In the genomic region with DNA sequence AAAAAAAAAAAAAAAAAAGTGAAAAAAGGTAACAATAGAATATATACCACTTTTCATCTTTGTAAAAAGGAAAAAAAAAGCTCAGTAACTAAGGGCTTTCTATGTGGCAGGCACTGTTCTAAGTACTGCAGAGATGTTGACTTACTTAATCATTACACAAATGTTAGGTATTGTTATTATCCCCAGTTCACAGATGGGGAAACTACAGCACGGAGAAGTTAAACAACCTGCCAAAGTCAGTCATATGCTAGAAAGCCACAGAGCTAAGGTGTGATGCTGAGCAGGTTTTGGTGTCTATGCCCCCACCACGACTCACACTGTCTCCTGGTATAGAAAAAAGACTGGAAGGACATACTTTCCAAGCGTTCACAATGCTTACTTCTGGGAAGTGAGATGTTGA, we compare ENCODE assay signal across 16 cellular contexts. TPM values are rescaled to one million over a fixed set of nuclear protein-coding genes. Genes with fewer than 3 reads are reported as not detected.
DNase-seq lines count a peak whose midpoint lies in the region; ATAC-seq, FAIRE-seq and TF ChIP-seq lines count a peak whose summit lies in the region.
"Had no signal": no experiment of that assay in that cellular context is flagged by ENCODE, and none has a peak within 500 bp of the region (broad histone marks: within the 10 kb centered on the region; RNA-seq: fewer than 3 reads in every experiment).

No MANE protein-coding gene starts in this region.

- TF ChIP-seq EP300 in HepG2 (IDR thresholded peaks at IDR 0.05; ENCODE audit: low read depth in 2 of 2, low read length in 2 of 2): no peak
- no peak for TF ChIP-seq EP300 in HepG2 (CRISPR knock-in tag; IDR thresholded peaks at IDR 0.05; ENCODE audit: borderline replicate concordance)

- FAIRE-seq in HepG2 (lab: Jason Lieb, UNC): no peak
- FAIRE-seq: HTR-8/SVneo had no signal

- no peaks in the 10 kb centered on the region for H3K36me3 ChIP-seq in HepG2 (replicated peaks in 1 of 2; ENCODE audit: control insufficient read depth in 1 of 2, insufficient read depth in 2 of 2, low read length in 2 of 2)
- H3K36me3 ChIP-seq in right lobe of liver: no peaks in the 10 kb centered on the region
- no peaks in the 10 kb centered on the region for H3K36me3 ChIP-seq in Panc1 (ENCODE audit: control insufficient read depth, insufficient read depth, low read length)
- H3K36me3 ChIP-seq: SJSA1 had no signal

- in situ Hi-C loops in HepG2 (cut with HindIII; ENCODE audit: extremely low pct_ligation_motif_present, low pct_unique_long_range_greater_than_20kb) (no loop called here), Panc1 (cut with HindIII; ENCODE audit: low pct_unique_long_range_greater_than_20kb, low sequenced_read_pairs) (no loop called here)

- ATAC-seq in HepG2 (peak; percentile 50; the same call in 2 of the 3 replicates), right lobe of liver (no peak), Panc1 (no peak), GM18867 (IDR thresholded peaks at IDR 0.05; ENCODE audit: unreplicated experiment) (no peak), HG03175 (IDR thresholded peaks at IDR 0.05; ENCODE audit: unreplicated experiment) (no peak)

- CTCF ChIA-PET in HepG2 (lab: Yijun Ruan, JAX; ENCODE audit: low intra/inter-chr PET ratio, low total read pairs): no interaction called here
- CTCF ChIA-PET in Panc1 (lab: Charles Lee): interaction anchor here (0.6 to 0.7 kb wide), 2 partner anchors 43 to 197 kb away, joined by 3 to 11 read pairs; no protein-coding TSS in a partner anchor

- POLR2A ChIA-PET in HepG2 (lab: Yijun Ruan, JAX): interaction anchor here (0.7 to 2.1 kb wide), 6 partner anchors 8 to 167 kb away, joined by 3 to 22 read pairs (median 6); partner anchors contain the start of genes LYPLA2 and PNRC2
- POLR2A ChIA-PET in Panc1 (lab: Charles Lee): interaction anchor here (0.6 kb wide), 1 partner anchor 11 kb away, joined by 3 read pairs; no protein-coding TSS in a partner anchor

- no TSS peak for BruUV-seq in HepG2 (replicated peaks; lab: Mats Ljungman, UMichigan)
- BruUV-seq in Panc1 (replicated peaks; lab: Mats Ljungman, UMichigan): no TSS peak

- no peaks in the 10 kb centered on the region for H3K79me2 ChIP-seq in HepG2 (ENCODE audit: insufficient read depth, low read length)

- H3K9me3 ChIP-seq in HepG2 (ENCODE audit: low read length): no peaks in the 10 kb centered on the region
- H3K9me3 ChIP-seq in right lobe of liver: no peaks in the 10 kb centered on the region
- no peaks in the 10 kb centered on the region for H3K9me3 ChIP-seq in Panc1 (ENCODE audit: control insufficient read depth, insufficient read depth, low read depth, low read length)
- H3K9me3 ChIP-seq: SJSA1 had no signal

- TF ChIP-seq CTCF in HepG2 (CRISPR knock-in tag; IDR thresholded peaks at IDR 0.05) (no peak), right lobe of liver (IDR thresholded peaks at IDR 0.05) (no peak), Panc1 (IDR thresholded peaks at IDR 0.05) (no peak), epithelial cell of esophagus (IDR thresholded peaks at IDR 0.05; ENCODE audit: insufficient read depth, low read depth, low read length, missing control alignments) (no peak)

- no peak overlapping the region for H2AFZ ChIP-seq in HepG2 (ENCODE audit: low read length)

- H4K20me1 ChIP-seq in HepG2 (ENCODE audit: insufficient read depth, low read length): no peaks in the 10 kb centered on the region

- TF ChIP-seq RAD21 in HepG2 (CRISPR knock-in tag; IDR thresholded peaks at IDR 0.05): no peak

- 0 out of 2 replicates have a peak overlapping the region, but pooled peaks have one; percentile 84 for H3K4me2 ChIP-seq in HepG2 (ENCODE audit: low read depth, low read length)

- H3K4me1 ChIP-seq in HepG2 (ENCODE audit: insufficient read depth, low read length): peaks cover 67% of the 10 kb centered on the region
- peaks cover 0 to under 1% (median 0%) of the 10 kb centered on the region in 4 donors for H3K4me1 ChIP-seq in right lobe of liver
- H3K4me1 ChIP-seq in Panc1 (ENCODE audit: control insufficient read depth, insufficient read depth, low read length): peaks cover 54% of the 10 kb centered on the region

- H3K9ac ChIP-seq in HepG2 (ENCODE audit: insufficient read depth, low read depth, low read length): no peak overlapping the region

- H3K27me3 ChIP-seq in HepG2 (ENCODE audit: control insufficient read depth in 1 of 2, insufficient read depth in 2 of 2, low read length in 2 of 2) (no peaks in the 10 kb centered on the region), right lobe of liver (no peaks in the 10 kb centered on the region), Panc1 (ENCODE audit: control insufficient read depth, insufficient read depth, low read length) (no peaks in the 10 kb centered on the region)
- H3K27me3 ChIP-seq: SJSA1 had no signal

- H3K27ac ChIP-seq in HepG2 (ENCODE audit: extremely low read length, insufficient read depth, low read length) (no peak overlapping the region), right lobe of liver (no peak overlapping the region), Panc1 (ENCODE audit: low read length) (peak overlapping the region; percentile 75)
- H3K27ac ChIP-seq: SJSA1 had no signal

- H3K4me3 ChIP-seq in HepG2 (replicated peaks in 1 of 3; ENCODE audit: insufficient read depth in 1 of 3, low read depth in 2 of 3, low read length in 3 of 3): no peak overlapping the region
- H3K4me3 ChIP-seq in right lobe of liver: no peak overlapping the region
- no peak overlapping the region for H3K4me3 ChIP-seq in Panc1 (ENCODE audit: low read depth in 2 of 2, low read length in 2 of 2)
- no peak overlapping the region for H3K4me3 ChIP-seq in epithelial cell of esophagus (ENCODE audit: low read length)
- H3K4me3 ChIP-seq: SJSA1 had no signal

- peak; percentile 53 for DNase-seq in HepG2 (ENCODE audit: low spot score)
- DNase-seq in right lobe of liver: no peak
- no peak for DNase-seq in Panc1 (ENCODE audit: low read depth, low spot score)
- peak; percentile 52 for DNase-seq in epithelial cell of esophagus (ENCODE audit: low read depth)
- no peak for DNase-seq in cerebellar nuclear complex (lab: John Stamatoyannopoulos, UW)
- DNase-seq: Calu3; CD4-positive, CD25-positive, alpha-beta regulatory T cell; DMS79; H9; NCI-H1417; NCI-H1930; NCI-H526 treated with DMSO at 0.1 percent for 48 hours had no signal

- 2% methylated on average over 3 of the region's 3 CpGs for WGBS in HepG2 (ENCODE audit: low lambda C conversion rate)
- WGBS in right lobe of liver (ENCODE audit: insufficient coverage, low coverage, low lambda C conversion rate, missing lambda C conversion rate): 68% methylated on average over 3 of the region's 3 CpGs

- no peak for TF ChIP-seq POLR2A in HepG2 (IDR thresholded peaks at IDR 0.05; ENCODE audit: insufficient read depth in 1 of 2, low read depth in 2 of 2, low read length in 2 of 2)
- no peak for TF ChIP-seq POLR2A in right lobe of liver (IDR thresholded peaks at IDR 0.05)

- intact Hi-C loops in HepG2 (cut with micrococcal nuclease; ENCODE audit: unreplicated experiment): no loop called here
- intact Hi-C loops in right lobe of liver (cut with DNase I): no loop called here
- intact Hi-C loops in Panc1 (cut with micrococcal nuclease; ENCODE audit: unreplicated experiment): no loop called here

RNA-seq across cellular contexts. Expression of gene PNRC2, which starts 6.6 kb away (rescaled TPM):
- total RNA-seq in HepG2 (2016; rRNA removed; fragmentation: Illumina TruSeq; extraction: Trizol) (97.5 and 159 TPM in 2 replicates), right lobe of liver (10 to 100 TPM; 24.3 to 41.2 (median 33.4) TPM), Panc1 (2021; ENCODE audit: unreplicated experiment) (97.4 TPM)
- 18.3 and 19.0 TPM in 2 replicates for total RNA-seq in HepG2 (2016; cell fraction: cytosol; rRNA removed; fragmentation: Illumina TruSeq; extraction: Trizol; ENCODE audit: low read depth)
- total RNA-seq in HepG2 (2016; cell fraction: insoluble cytoplasmic fraction; rRNA removed; fragmentation: Illumina TruSeq; extraction: Trizol): 101 and 179 TPM in 2 replicates
- total RNA-seq in HepG2 (2016; cell fraction: membrane; rRNA removed; fragmentation: Illumina TruSeq; extraction: Trizol): 54.8 and 63.8 TPM in 2 replicates
- total RNA-seq in HepG2 (2016; cell fraction: nucleus; rRNA removed; fragmentation: Illumina TruSeq; extraction: Trizol): 74.0 and 87.3 TPM in 2 replicates
- polyA plus RNA-seq in HepG2 (2011; rRNA removed): 53.3 and 74.9 TPM in 2 replicates
- polyA plus RNA-seq in HepG2 (2011; cell fraction: cytosol; rRNA removed): 64.3 and 67.0 TPM in 2 replicates
- 36.2 and 45.0 TPM in 2 replicates for polyA plus RNA-seq in HepG2 (2011; cell fraction: nucleus; rRNA removed)
- polyA plus RNA-seq in HepG2 (2012): 62.0 and 72.8 TPM in 2 replicates
- 10.2 and 11.9 TPM in 2 replicates for polyA plus RNA-seq in HepG2 (2016; cell fraction: cytosol; fragmentation: Illumina TruSeq; extraction: Trizol; ENCODE audit: low read depth)
- 149 and 168 TPM in 2 replicates for polyA plus RNA-seq in HepG2 (2016; cell fraction: insoluble cytoplasmic fraction; fragmentation: Illumina TruSeq; extraction: Trizol; ENCODE audit: low read depth)
- 36.4 and 37.2 TPM in 2 replicates for polyA plus RNA-seq in HepG2 (2016; cell fraction: membrane; fragmentation: Illumina TruSeq; extraction: Trizol; ENCODE audit: low read depth)
- polyA plus RNA-seq in HepG2 (2016; cell fraction: nucleus; fragmentation: Illumina TruSeq; extraction: Trizol; ENCODE audit: insufficient read depth, low read depth): 100 and 101 TPM in 2 replicates
- 64.4 and 79.4 TPM in 2 replicates for polyA minus RNA-seq in HepG2 (2011; rRNA and poly(A)+ RNA removed; ENCODE audit: low replicate concordance)
- 46.1 and 65.6 TPM in 2 replicates for polyA minus RNA-seq in HepG2 (2011; cell fraction: cytosol; rRNA and poly(A)+ RNA removed)
- polyA minus RNA-seq in HepG2 (2011; cell fraction: nucleus; rRNA and poly(A)+ RNA removed): 53.8 and 57.3 TPM in 2 replicates
- polyA plus RNA-seq in Panc1 (2012; ENCODE audit: insufficient read length): 54.1 TPM

RNA-seq across cellular contexts. Expression of gene SRSF10, which starts 27.1 kb away (rescaled TPM):
- total RNA-seq in HepG2 (2016; rRNA removed; fragmentation: Illumina TruSeq; extraction: Trizol) (156 and 186 TPM in 2 replicates), right lobe of liver (10 to 100 TPM; 30.6 to 51.5 (median 43.1) TPM), Panc1 (2021; ENCODE audit: unreplicated experiment) (137 TPM)
- total RNA-seq in HepG2 (2016; cell fraction: cytosol; rRNA removed; fragmentation: Illumina TruSeq; extraction: Trizol; ENCODE audit: low read depth): 14.0 and 16.3 TPM in 2 replicates
- 155 and 183 TPM in 2 replicates for total RNA-seq in HepG2 (2016; cell fraction: insoluble cytoplasmic fraction; rRNA removed; fragmentation: Illumina TruSeq; extraction: Trizol)
- 44.1 and 51.2 TPM in 2 replicates for total RNA-seq in HepG2 (2016; cell fraction: membrane; rRNA removed; fragmentation: Illumina TruSeq; extraction: Trizol)
- 358 and 375 TPM in 2 replicates for total RNA-seq in HepG2 (2016; cell fraction: nucleus; rRNA removed; fragmentation: Illumina TruSeq; extraction: Trizol)
- polyA plus RNA-seq in HepG2 (2011; rRNA removed): 98.2 and 126 TPM in 2 replicates
- 56.6 and 58.5 TPM in 2 replicates for polyA plus RNA-seq in HepG2 (2011; cell fraction: cytosol; rRNA removed)
- 190 and 202 TPM in 2 replicates for polyA plus RNA-seq in HepG2 (2011; cell fraction: nucleus; rRNA removed)
- polyA plus RNA-seq in HepG2 (2012): 75.4 and 108 TPM in 2 replicates
- polyA plus RNA-seq in HepG2 (2016; cell fraction: cytosol; fragmentation: Illumina TruSeq; extraction: Trizol; ENCODE audit: low read depth): 14.3 and 14.6 TPM in 2 replicates
- polyA plus RNA-seq in HepG2 (2016; cell fraction: insoluble cytoplasmic fraction; fragmentation: Illumina TruSeq; extraction: Trizol; ENCODE audit: low read depth): 176 and 184 TPM in 2 replicates
- polyA plus RNA-seq in HepG2 (2016; cell fraction: membrane; fragmentation: Illumina TruSeq; extraction: Trizol; ENCODE audit: low read depth): 31.3 and 32.4 TPM in 2 replicates
- polyA plus RNA-seq in HepG2 (2016; cell fraction: nucleus; fragmentation: Illumina TruSeq; extraction: Trizol; ENCODE audit: insufficient read depth, low read depth): 441 and 449 TPM in 2 replicates
- 105 and 142 TPM in 2 replicates for polyA minus RNA-seq in HepG2 (2011; rRNA and poly(A)+ RNA removed; ENCODE audit: low replicate concordance)
- 33.1 and 43.0 TPM in 2 replicates for polyA minus RNA-seq in HepG2 (2011; cell fraction: cytosol; rRNA and poly(A)+ RNA removed)
- 554 and 606 TPM in 2 replicates for polyA minus RNA-seq in HepG2 (2011; cell fraction: nucleus; rRNA and poly(A)+ RNA removed)
- 80.1 TPM for polyA plus RNA-seq in Panc1 (2012; ENCODE audit: insufficient read length)

RNA-seq across cellular contexts. Expression of gene CNR2, which starts 39.9 kb away (rescaled TPM):
- total RNA-seq in HepG2 (2016; rRNA removed; fragmentation: Illumina TruSeq; extraction: Trizol): not detected in 2 replicates
- not detected in 2 replicates for total RNA-seq in HepG2 (2016; cell fraction: cytosol; rRNA removed; fragmentation: Illumina TruSeq; extraction: Trizol; ENCODE audit: low read depth)
- total RNA-seq in HepG2 (2016; cell fraction: insoluble cytoplasmic fraction; rRNA removed; fragmentation: Illumina TruSeq; extraction: Trizol): not detected in 2 replicates
- not detected in 2 replicates for total RNA-seq in HepG2 (2016; cell fraction: membrane; rRNA removed; fragmentation: Illumina TruSeq; extraction: Trizol)
- not detected in 2 replicates for total RNA-seq in HepG2 (2016; cell fraction: nucleus; rRNA removed; fragmentation: Illumina TruSeq; extraction: Trizol)
- not detected in 2 replicates for polyA plus RNA-seq in HepG2 (2011; rRNA removed)
- polyA plus RNA-seq in HepG2 (2011; cell fraction: cytosol; rRNA removed): not detected in 2 replicates
- polyA plus RNA-seq in HepG2 (2011; cell fraction: nucleus; rRNA removed): not detected in 2 replicates
- polyA plus RNA-seq in HepG2 (2012): not detected in 2 replicates
- polyA plus RNA-seq in HepG2 (2016; cell fraction: cytosol; fragmentation: Illumina TruSeq; extraction: Trizol; ENCODE audit: low read depth): not detected in 2 replicates
- not detected in 2 replicates for polyA plus RNA-seq in HepG2 (2016; cell fraction: insoluble cytoplasmic fraction; fragmentation: Illumina TruSeq; extraction: Trizol; ENCODE audit: low read depth)
- polyA plus RNA-seq in HepG2 (2016; cell fraction: membrane; fragmentation: Illumina TruSeq; extraction: Trizol; ENCODE audit: low read depth): not detected in 2 replicates
- not detected in 2 replicates for polyA plus RNA-seq in HepG2 (2016; cell fraction: nucleus; fragmentation: Illumina TruSeq; extraction: Trizol; ENCODE audit: insufficient read depth, low read depth)
- polyA minus RNA-seq in HepG2 (2011; rRNA and poly(A)+ RNA removed; ENCODE audit: low replicate concordance): not detected in 2 replicates
- polyA minus RNA-seq in HepG2 (2011; cell fraction: cytosol; rRNA and poly(A)+ RNA removed): not detected in 2 replicates
- not detected in 2 replicates for polyA minus RNA-seq in HepG2 (2011; cell fraction: nucleus; rRNA and poly(A)+ RNA removed)
- under 1 TPM in 4 of 6 experiments, not detected in 2; 0.04 to 0.07 (median 0.06) TPM for total RNA-seq in right lobe of liver
- total RNA-seq in Panc1 (2021; ENCODE audit: unreplicated experiment): not detected
- not detected for polyA plus RNA-seq in Panc1 (2012; ENCODE audit: insufficient read length)
- total RNA-seq: Calu3, H9 had no signal

Comparison
In these comparisons a context has a peak if more than half of its experiments do, and no peak if none do; other contexts are left out.
1. DNase-seq: peak in HepG2 (single experiment) and epithelial cell of esophagus (single experiment); none in right lobe of liver (0 of 3), Panc1 (single experiment) and cerebellar nuclear complex (0 of 2).